Comparison of ENCODE assay signal across 8 cellular contexts in the genomic region with DNA sequence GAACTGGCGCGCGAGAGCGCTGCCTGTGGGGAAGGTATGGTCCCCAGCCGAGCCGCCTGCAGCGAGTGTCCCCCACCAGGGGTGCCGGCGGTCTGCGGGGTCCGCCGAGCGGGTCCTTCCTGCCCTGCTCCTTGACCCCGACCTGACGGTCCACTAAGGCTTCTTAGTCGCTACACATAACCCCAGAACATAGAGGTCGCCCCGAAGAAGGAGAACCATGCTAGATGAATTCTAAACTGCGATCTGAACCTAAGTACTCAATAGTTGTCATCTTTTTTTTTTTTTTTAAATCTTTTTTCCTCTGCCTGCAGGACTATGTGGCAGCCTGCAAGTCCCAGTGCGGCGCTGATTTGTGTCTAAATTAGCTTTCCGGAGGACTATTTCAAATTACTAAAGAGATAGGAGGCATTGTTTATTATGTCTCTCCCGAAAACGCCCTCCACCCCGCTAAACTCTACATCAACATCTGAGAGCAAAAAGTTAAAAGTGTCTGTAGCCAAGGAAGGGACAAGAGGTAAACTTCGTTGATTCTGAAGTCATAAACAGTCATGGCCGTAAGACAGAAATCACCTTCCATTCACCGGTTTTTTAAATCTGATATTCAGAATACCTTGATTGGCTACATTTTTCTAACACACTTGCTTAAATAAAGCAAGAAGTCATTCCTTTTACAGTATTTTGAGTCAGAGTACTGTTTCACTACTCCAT. TPM values are rescaled to one million over a fixed set of nuclear protein-coding genes. Genes with fewer than 3 reads are reported as not detected.
DNase-seq lines count a peak whose midpoint lies in the region; ATAC-seq, FAIRE-seq and TF ChIP-seq lines count a peak whose summit lies in the region.

No MANE protein-coding gene starts in this region.

- no peak overlapping the region for H3K23ac ChIP-seq in H1 (ENCODE audit: insufficient read length)

- no peak overlapping the region for H3K56ac ChIP-seq in H1 (replicated peaks; ENCODE audit: insufficient read length, low read depth, low read length)

- ATAC-seq in activated T-cell treated with anti-CD3 and anti-CD28 coated beads, Interleukin-2, amount 50 U/mL, for 4 hours: peak in 1 of 2 donors; percentile 1
- ATAC-seq in HG02884 (IDR thresholded peaks at IDR 0.05; ENCODE audit: unreplicated experiment): peak; percentile 29
- no peak for ATAC-seq in naive B cell (ENCODE audit: low read depth in 2 of 2)

- H3K27ac ChIP-seq in RWPE1 (peak overlapping the region; percentile 88), H1 (ENCODE audit: low read depth, low read length) (peak overlapping the region; percentile 86)

- H3K36me3 ChIP-seq in H1 (ENCODE audit: control insufficient read depth in 2 of 4, insufficient read depth in 4 of 4, low read length in 3 of 4): no peaks in the 10 kb centered on the region

- no peak overlapping the region for H2BK120ac ChIP-seq in H1 (replicated peaks; ENCODE audit: low read depth, low read length)

- no peak overlapping the region for H2BK15ac ChIP-seq in H1 (ENCODE audit: low read length)

- no peak for DNase-seq in activated T-cell treated with anti-CD3 and anti-CD28 coated beads, Interleukin-2, amount 50 U/mL, for 4 hours
- DNase-seq in activated T-cell treated with anti-CD3 and anti-CD28 coated beads, Interleukin-2, amount 50 U/mL, for 48 hours: no peak
- DNase-seq in RWPE1 (ENCODE audit: low spot score) (no peak), H1 (ENCODE audit: low read depth in 1 of 2, low spot score in 2 of 2) (peak in 1 of 2 experiments; percentile 2), naive B cell (no peak), DMS79 (lab: John Stamatoyannopoulos, UW) (no peak), DMS153 (lab: John Stamatoyannopoulos, UW) (no peak)

- peak overlapping the region; percentile 100 for H3K27ac Mint-ChIP-seq in naive B cell

- H3K4ac ChIP-seq in H1 (replicated peaks; ENCODE audit: insufficient read length, low read depth, low read length): no peak overlapping the region

- no peaks in the 10 kb centered on the region for H4K20me1 ChIP-seq in H1 (replicated peaks in 1 of 2; ENCODE audit: control insufficient read depth in 1 of 2, insufficient read depth in 2 of 2, low read length in 2 of 2)

- TF ChIP-seq RAD21 in H1 (IDR thresholded peaks at IDR 0.05 in 1 of 2, conservative IDR thresholded peaks at IDR 0.05 in 1 of 2; ENCODE audit: low read depth in 2 of 2, low read length in 2 of 2): no peak

- no peaks in the 10 kb centered on the region for H3K27me3 Mint-ChIP-seq in activated T-cell treated with anti-CD3 and anti-CD28 coated beads, Interleukin-2, amount 50 U/mL, for 4 hours (ENCODE audit: low read depth)
- no peaks in the 10 kb centered on the region for H3K27me3 Mint-ChIP-seq in naive B cell

- H3K9ac ChIP-seq in H1 (replicated peaks in 1 of 4; ENCODE audit: extremely low read depth in 1 of 4, low read depth in 3 of 4, low read length in 3 of 4): peak overlapping the region in 3 of 4 experiments; percentile 74 to 90 (median 75); a peak in 6 of 7 replicates

- POLR2A ChIA-PET in RWPE1 (lab: Yijun Ruan, JAX; ENCODE audit: low non-redundant PET) (interaction anchor here (0.7 kb wide), 1 partner anchor 274 kb away, joined by 7 read pairs; no protein-coding TSS in a partner anchor), H1 (lab: Charles Lee; ENCODE audit: partially characterized antibody) (interaction anchor here (0.5 to 1.2 kb wide), 2 partner anchors 15 to 256 kb away, joined by 3 read pairs; no protein-coding TSS in a partner anchor)

- no peaks in the 10 kb centered on the region for H3K79me1 ChIP-seq in H1 (ENCODE audit: low read depth, low read length)

- H2BK20ac ChIP-seq in H1 (ENCODE audit: low read length): no peak overlapping the region

- no peak overlapping the region for H2BK12ac ChIP-seq in H1 (ENCODE audit: low read depth, low read length)

- H4K8ac ChIP-seq in H1 (ENCODE audit: extremely low read depth, insufficient read depth, low read length): peak overlapping the region; percentile 58; the same call in 1 of the 2 replicates

- no peaks in the 10 kb centered on the region for H3K9me3 Mint-ChIP-seq in activated T-cell treated with anti-CD3 and anti-CD28 coated beads, Interleukin-2, amount 50 U/mL, for 4 hours
- no peaks in the 10 kb centered on the region for H3K9me3 Mint-ChIP-seq in naive B cell

- H2AFZ ChIP-seq in H1 (ENCODE audit: low read length): peak overlapping the region; percentile 96

- peak overlapping the region; percentile 71 to 76 for H3K4me2 ChIP-seq in H1 (ENCODE audit: insufficient read depth in 1 of 2, low read depth in 2 of 2, low read length in 2 of 2)

- H2AK5ac ChIP-seq in H1 (ENCODE audit: low read depth, low read length): no peak overlapping the region

- H3K36me3 Mint-ChIP-seq in activated T-cell treated with anti-CD3 and anti-CD28 coated beads, Interleukin-2, amount 50 U/mL, for 4 hours (ENCODE audit: insufficient read depth): no peaks in the 10 kb centered on the region
- no peaks in the 10 kb centered on the region for H3K36me3 Mint-ChIP-seq in naive B cell

- no peak for TF ChIP-seq EP300 in H1 (IDR thresholded peaks at IDR 0.05; ENCODE audit: borderline replicate concordance in 1 of 2, low read depth in 2 of 2, low read length in 2 of 2)

- FAIRE-seq in H1 (lab: Jason Lieb, UNC): no peak

- H3K4me1 Mint-ChIP-seq in activated T-cell treated with anti-CD3 and anti-CD28 coated beads, Interleukin-2, amount 50 U/mL, for 4 hours (ENCODE audit: low read depth): peaks cover 13% of the 10 kb centered on the region
- peaks cover 0 to 20% (median 0%) of the 10 kb centered on the region in 3 donors for H3K4me1 Mint-ChIP-seq in naive B cell

- H3K4me1 ChIP-seq in H1 (replicated peaks in 1 of 4; ENCODE audit: control insufficient read depth in 3 of 4, insufficient read depth in 4 of 4, low read length in 3 of 4): no peaks in the 10 kb centered on the region

- peak overlapping the region; percentile 53; the same call in 1 of the 2 replicates for H3K18ac ChIP-seq in H1 (ENCODE audit: extremely low read depth, low read length)

- CTCF ChIA-PET in RWPE1 (lab: Yijun Ruan, JAX) (interaction anchor here (0.6 kb wide), 2 partner anchors 115 to 1387 kb away, joined by 3 to 4 read pairs; no protein-coding TSS in a partner anchor), H1 (lab: Charles Lee; ENCODE audit: partially characterized antibody) (interaction anchor here (0.6 to 5.8 kb wide), 6 partner anchors 11 to 1406 kb away, joined by 3 to 34 read pairs (median 4); no protein-coding TSS in a partner anchor)

- TF ChIP-seq CTCF in RWPE1 (conservative IDR thresholded peaks at IDR 0.05; ENCODE audit: low read depth) (no peak), H1 (IDR thresholded peaks at IDR 0.05; ENCODE audit: control extremely low read depth in 1 of 3, insufficient read depth in 1 of 3, low read depth in 1 of 3, low read length in 3 of 3) (no peak)

- no peaks in the 10 kb centered on the region for H3K9me3 ChIP-seq in H1 (ENCODE audit: insufficient read depth in 2 of 2, low read depth in 1 of 2, low read length in 1 of 2)

- 15% methylated on average over 25 of the region's 28 CpGs; no CpG with 5 or more reads in 1 of the 2 experiments for WGBS in H1 (ENCODE audit: extremely low coverage in 1 of 2, insufficient coverage in 1 of 2, insufficient read length in 1 of 2, insufficient replicate concordance in 2 of 2, low coverage in 1 of 2, low lambda C conversion rate in 2 of 2, missing lambda C conversion rate in 1 of 2), 2 experiments

- H3K14ac ChIP-seq in H1 (ENCODE audit: insufficient read length): no peak overlapping the region

- no peaks in the 10 kb centered on the region for H3K79me2 ChIP-seq in H1 (ENCODE audit: control insufficient read depth in 1 of 2, insufficient read depth in 2 of 2, low read length in 2 of 2)

- peak overlapping the region; percentile 76; the same call in 1 of the 2 replicates for H2BK5ac ChIP-seq in H1 (ENCODE audit: low read depth, low read length)

- peak overlapping the region; percentile 83 to 91 (median 87) for H3K4me3 ChIP-seq in H1 (ENCODE audit: extremely low read depth in 1 of 4, insufficient read depth in 2 of 4, low read depth in 3 of 4, low read length in 4 of 4)

- H4K5ac ChIP-seq in H1 (ENCODE audit: insufficient read length, low read depth, low read length): no peak overlapping the region

- no peaks in the 10 kb centered on the region; the same call in 1 of the 2 replicates for H3K23me2 ChIP-seq in H1 (ENCODE audit: low read depth, low read length)

- no peak for TF ChIP-seq POLR2A in H1 (IDR thresholded peaks at IDR 0.05; ENCODE audit: control extremely low read depth in 1 of 2, low read depth in 2 of 2, low read length in 2 of 2)

- no peak overlapping the region for H4K91ac ChIP-seq in H1 (replicated peaks; ENCODE audit: insufficient read length, low read length)

- H3K27me3 ChIP-seq in H1 (replicated peaks in 1 of 4; ENCODE audit: control insufficient read depth in 3 of 4, extremely low read depth in 1 of 4, insufficient read depth in 3 of 4, low read length in 3 of 4): no peaks in the 10 kb centered on the region

- H3K4me3 Mint-ChIP-seq in activated T-cell treated with anti-CD3 and anti-CD28 coated beads, Interleukin-2, amount 50 U/mL, for 4 hours: peak overlapping the region; percentile 95
- peak overlapping the region; percentile 82 to 99 (median 98) for H3K4me3 Mint-ChIP-seq in naive B cell

TF ChIP-seq in H1, 55 proteins besides CTCF, POLR2A, EP300 and RAD21 (continues in another document):
- no peak for TF ChIP-seq ZNF274 (IDR thresholded peaks at IDR 0.05; ENCODE audit: borderline replicate concordance, extremely low read depth, low read length)
- no peak for TF ChIP-seq CBX5 (IDR thresholded peaks at IDR 0.05; ENCODE audit: low read depth, low read length)
- TF ChIP-seq SIRT6 (IDR thresholded peaks at IDR 0.05; ENCODE audit: low read length): no peak
- peak; percentile 52 for TF ChIP-seq PHF8 (conservative IDR thresholded peaks at IDR 0.05; ENCODE audit: low read depth, low read length)
- TF ChIP-seq HDAC2 (IDR thresholded peaks at IDR 0.05; ENCODE audit: borderline replicate concordance in 1 of 2, low read depth in 2 of 2, low read length in 2 of 2): peak in 1 of 2 experiments; percentile 60; a peak in 3 of 4 replicates
- TF ChIP-seq TAF1 (IDR thresholded peaks at IDR 0.05; ENCODE audit: low read depth, low read length): 0 out of 2 replicates have a peak, but pooled peaks have one; percentile 49

RNA-seq across cellular contexts. Expression of a gene that starts 0.5 kb away (rescaled TPM):
- under 1 TPM in 2 of 3 donors, not detected in 1; 0.65 to 0.69 TPM for total RNA-seq in activated T-cell treated with anti-CD3 and anti-CD28 coated beads, Interleukin-2, amount 50 U/mL, for 4 hours
- 0.38 and 0.61 TPM in 2 replicates for total RNA-seq in H1 (2021; fragmentation: NEBNext Ultra II Directional; extraction: Animal tissue kit (Norgen Biotek cat#: 25700))
- polyA plus RNA-seq in H1 (2011; rRNA removed) (not detected in 2 replicates), naive B cell (ENCODE audit: low read depth in 6 of 6) (under 1 TPM in 1 of 6 donors, not detected in 5; 0.08 TPM)
- polyA plus RNA-seq in H1 (2011; cell fraction: cytosol; rRNA removed): not detected
- polyA plus RNA-seq in H1 (2011; cell fraction: nucleus; rRNA removed): not detected
- polyA plus RNA-seq in H1 (2012, experiment 1 of 2): 0.17 TPM in 1 of 4 replicates, not detected in the others
- polyA plus RNA-seq in H1 (2012, experiment 2 of 2): not detected
- polyA plus RNA-seq in H1 (2013, experiment 1 of 2): 0.12 TPM
- polyA plus RNA-seq in H1 (2013, experiment 2 of 2): 0.26 TPM
- 0.13 and 0.32 TPM in 2 replicates for polyA minus RNA-seq in H1 (2011; rRNA and poly(A)+ RNA removed)
- not detected for polyA minus RNA-seq in H1 (2011; cell fraction: cytosol; rRNA and poly(A)+ RNA removed)
- 0.50 TPM for polyA minus RNA-seq in H1 (2011; cell fraction: nucleus; rRNA and poly(A)+ RNA removed)
